28 cellular contexts compared by ENCODE assay signal in genomic region chr12:83889745-83890144, GRCh38.
"Had no signal": no experiment of that assay in that cellular context is flagged by ENCODE, and none has a peak within 500 bp of the region (broad histone marks: within the 10 kb centered on the region; RNA-seq: fewer than 3 reads in every experiment).

No MANE protein-coding gene starts in this region.

- H3K27ac ChIP-seq: body of pancreas, brain microvascular endothelial cell, breast epithelium, WERI-Rb-1 had no signal

- H3K9me3 ChIP-seq: body of pancreas, breast epithelium had no signal

- H3K27me3 ChIP-seq: body of pancreas, brain microvascular endothelial cell, breast epithelium had no signal

- H3K36me3 ChIP-seq: brain microvascular endothelial cell, breast epithelium, WERI-Rb-1 had no signal

- DNase-seq: activated B cell treated with CpG ODN at 0.5 μM for 24 hours; activated CD4-positive, alpha-beta memory T cell treated with anti-CD3 and anti-CD28 coated beads for 36 hours; activated CD4-positive, alpha-beta T cell treated with anti-CD3 and anti-CD28 coated beads for 4 hours; activated CD4-positive, alpha-beta T cell treated with anti-CD3 and anti-CD28 coated beads, Interleukin-2, amount 10 ng/mL, durations not matched to agents 24 days and 14 days; activated CD4-positive, alpha-beta T cell treated with anti-CD3 and anti-CD28 coated beads, Interleukin-2, amount 50 U/mL, for 1 hour; activated CD4-positive, alpha-beta T cell treated with anti-CD3 and anti-CD28 coated beads, Interleukin-2, amount 50 U/mL, for 4 hours; activated CD4-positive, CD25-positive, alpha-beta regulatory T cell treated with anti-CD3 and anti-CD28 coated beads, Interleukin-2, amount 50 U/mL, for 72 hours; activated CD8-positive, alpha-beta memory T cell treated with anti-CD3 and anti-CD28 coated beads, Interleukin-2, amount 50 U/mL, for 4 hours; activated CD8-positive, alpha-beta T cell treated with anti-CD3 and anti-CD28 coated beads for 36 hours; activated effector memory CD4-positive, alpha-beta T cell treated with Interleukin-2 at 50 U/mL for 16 hours; activated gamma-delta T cell; activated naive CD4-positive, alpha-beta T cell treated with anti-CD3 and anti-CD28 coated beads, Interleukin-2, amount 10 ng/mL, durations not matched to agents 7 days and 5 days; activated naive CD4-positive, alpha-beta T cell treated with Interleukin-2 at 50 U/mL for 16 hours; activated naive CD8-positive, alpha-beta T cell treated with anti-CD3 and anti-CD28 coated beads, Interleukin-2, amount 10 ng/mL, durations not matched to agents 7 days and 5 days; activated naive CD8-positive, alpha-beta T cell treated with anti-CD3 and anti-CD28 coated beads, Interleukin-2, amount 50 U/mL, for 24 hours; activated T-cell treated with anti-CD3 and anti-CD28 coated beads for 4 hours; activated T-cell treated with anti-CD3 and anti-CD28 coated beads, Interleukin-2, amount 50 U/mL, for 1 hour; activated T-cell treated with anti-CD3 and anti-CD28 coated beads, Interleukin-2, amount 50 U/mL, for 4 hours; amniotic stem cell; aorta; body of pancreas; brain microvascular endothelial cell; central memory CD4-positive, alpha-beta T cell; T-helper 1 cell; T-helper 2 cell; T-helper 9 cell; WERI-Rb-1 had no signal

- H3K4me1 ChIP-seq: body of pancreas, breast epithelium had no signal

- ATAC-seq: activated CD8-positive, alpha-beta T cell treated with anti-CD3 and anti-CD28 coated beads for 36 hours; activated naive CD8-positive, alpha-beta T cell treated with anti-CD3 and anti-CD28 coated beads, Interleukin-2, amount 50 U/mL, for 24 hours; activated T-cell treated with anti-CD3 and anti-CD28 coated beads, Interleukin-2, amount 50 U/mL, for 4 hours; body of pancreas had no signal

- H3K4me3 ChIP-seq: body of pancreas, breast epithelium had no signal
